1 cellular context compared by ENCODE assay signal in genomic region chr2:85326406-85326945, GRCh38.
TF ChIP-seq lines count a peak whose summit lies in the region.

No MANE protein-coding gene starts in this region.

TF ChIP-seq in K562, 482 proteins besides CTCF, POLR2A, EP300 and RAD21 (continued from another document and continues in another):
- TF ChIP-seq ELK3 (CRISPR knock-in tag; IDR thresholded peaks at IDR 0.05) (no peak), RBBP5 (IDR thresholded peaks at IDR 0.05; ENCODE audit: borderline replicate concordance, insufficient read depth, low read length, poor library complexity, severe bottlenecking) (no peak), ZNF23 (CRISPR knock-in tag; IDR thresholded peaks at IDR 0.05) (no peak), AFF1 (IDR thresholded peaks at IDR 0.05; ENCODE audit: low read depth in 1 of 2, partially characterized antibody in 2 of 2) (peak; percentile 22 to 24), ZNF592 (IDR thresholded peaks at IDR 0.05) (no peak), THAP7 (CRISPR knock-in tag; IDR thresholded peaks at IDR 0.05) (no peak), ARID1B (IDR thresholded peaks at IDR 0.05) (peak; percentile 83), TEAD2 (tag; IDR thresholded peaks at IDR 0.05) (no peak), SETDB1 (IDR thresholded peaks at IDR 0.05; ENCODE audit: low read length) (no peak), CBX2 (IDR thresholded peaks at IDR 0.05; ENCODE audit: insufficient read depth, low read length, poor library complexity, severe bottlenecking) (no peak), E2F6 (IDR thresholded peaks at IDR 0.05; ENCODE audit: borderline replicate concordance in 1 of 2, extremely low read depth in 1 of 2, insufficient read depth in 1 of 2, insufficient read length in 1 of 2, low read depth in 1 of 2, low read length in 1 of 2, poor library complexity in 1 of 2, severe bottlenecking in 1 of 2) (no peak), ZNF57 (CRISPR knock-in tag; IDR thresholded peaks at IDR 0.05) (no peak), PBX2 (CRISPR knock-in tag; IDR thresholded peaks at IDR 0.05; ENCODE audit: low read depth) (no peak), PBX2 (tag; conservative IDR thresholded peaks at IDR 0.05; ENCODE audit: low read depth) (no peak), HMGN3 (IDR thresholded peaks at IDR 0.05; ENCODE audit: borderline replicate concordance, extremely low read depth, insufficient read length, low read depth, low read length) (no peak), TCF15 (CRISPR knock-in tag; IDR thresholded peaks at IDR 0.05) (no peak), ESRRA (IDR thresholded peaks at IDR 0.05; ENCODE audit: borderline replicate concordance, low read depth) (peak; percentile 24; the same call in 1 of the 2 replicates), SMC3 (conservative IDR thresholded peaks at IDR 0.05; ENCODE audit: insufficient read depth, low read depth, low read length) (no peak), JUND (IDR thresholded peaks at IDR 0.05; ENCODE audit: borderline replicate concordance, low read depth, low read length) (0 out of 2 replicates have a peak, but pooled peaks have one; percentile 2), JUND (tag; IDR thresholded peaks at IDR 0.05; ENCODE audit: borderline replicate concordance, low read depth, low read length) (peak; percentile 32; the same call in 2 of the 3 replicates), ZNF764 (CRISPR knock-in tag; IDR thresholded peaks at IDR 0.05; ENCODE audit: low read depth) (no peak), FOXK2 (conservative IDR thresholded peaks at IDR 0.05 in 1 of 2, IDR thresholded peaks at IDR 0.05 in 1 of 2; ENCODE audit: low read depth in 2 of 2) (peak in 1 of 2 experiments; percentile 62; a peak in 1 of 4 replicates), CBFA2T3 (IDR thresholded peaks at IDR 0.05) (peak; percentile 70), ZNF274 (IDR thresholded peaks at IDR 0.05; ENCODE audit: borderline replicate concordance, low read depth, low read length) (no peak), TEAD1 (CRISPR knock-in tag; IDR thresholded peaks at IDR 0.05) (0 out of 4 replicates have a peak, but pooled peaks of 1 of the 2 experiments have one; percentile 3), MAZ (CRISPR knock-in tag; conservative IDR thresholded peaks at IDR 0.05 in 1 of 2, IDR thresholded peaks at IDR 0.05 in 1 of 2) (peak in 1 of 2 experiments; percentile 24; a peak in 1 of 4 replicates), KLF10 (CRISPR knock-in tag; IDR thresholded peaks at IDR 0.05) (no peak), CTCFL (IDR thresholded peaks at IDR 0.05; ENCODE audit: borderline replicate concordance, insufficient read depth, low read depth, low read length, poor library complexity, severe bottlenecking) (no peak), ZNF740 (CRISPR knock-in tag; IDR thresholded peaks at IDR 0.05) (no peak), ZNF740 (tag; IDR thresholded peaks at IDR 0.05) (no peak), VEZF1 (CRISPR knock-in tag; IDR thresholded peaks at IDR 0.05) (no peak), LARP7 (IDR thresholded peaks at IDR 0.05) (no peak), TAF1 (IDR thresholded peaks at IDR 0.05; ENCODE audit: control insufficient read depth, extremely low read depth, insufficient read depth, low read length, severe bottlenecking) (peak; percentile 45), PKNOX1 (IDR thresholded peaks at IDR 0.05) (peak; percentile 27; the same call in 1 of the 2 replicates), NCOA6 (IDR thresholded peaks at IDR 0.05) (no peak)
